Comparison of ENCODE assay signal across 8 cellular contexts in genomic region chr3:42048495-42048894, GRCh38. TPM values are rescaled to one million over a fixed set of nuclear protein-coding genes. Genes with fewer than 3 reads are reported as not detected.
DNase-seq lines count a peak whose midpoint lies in the region; ATAC-seq, FAIRE-seq and TF ChIP-seq lines count a peak whose summit lies in the region.
"Not testable (repeated sequence)": the region's sequence is repeated elsewhere in the genome, so short reads cannot be mapped to it uniquely, and the experiment has no call there.

No MANE protein-coding gene starts in this region.

- H3K27ac ChIP-seq in CD8-positive, alpha-beta memory T cell (ENCODE audit: low read depth, low read length); OCI-LY7 (ENCODE audit: low read depth, low read length, poor library complexity, severe bottlenecking): not testable (repeated sequence)
- H3K27ac ChIP-seq in HepG2 (ENCODE audit: extremely low read length, insufficient read depth, low read length) = peak overlapping the region; percentile 22

- peak overlapping the region in 5 of 8 donors; percentile 10 to 74 (median 44) for H3K27ac Mint-ChIP-seq in CD8-positive, alpha-beta memory T cell
- H3K27ac Mint-ChIP-seq in activated CD8-positive, alpha-beta memory T cell treated with anti-CD3 and anti-CD28 coated beads, Interleukin-2, amount 10 ng/mL, durations not matched to agents 7 days and 5 days = peak overlapping the region; percentile 7
- H3K27ac Mint-ChIP-seq in central memory CD8-positive, alpha-beta T cell (ENCODE audit: low read depth) = peak overlapping the region; percentile 92
- H3K27ac Mint-ChIP-seq in stimulated activated effector memory CD8-positive, alpha-beta T cell treated with anti-CD3 and anti-CD28 coated beads, Interleukin-12 subunit alpha, Interleukin-12 subunit beta, amount 100 ng/mL, for 72 hours = not testable (repeated sequence)

- not testable (repeated sequence) for TF ChIP-seq CTCF in OCI-LY7 (conservative IDR thresholded peaks at IDR 0.05; ENCODE audit: low read length); HepG2 (CRISPR knock-in tag; IDR thresholded peaks at IDR 0.05)

- not testable (repeated sequence) for TF ChIP-seq EP300 in HepG2 (IDR thresholded peaks at IDR 0.05; ENCODE audit: low read depth in 2 of 2, low read length in 2 of 2); HepG2 (CRISPR knock-in tag; IDR thresholded peaks at IDR 0.05; ENCODE audit: borderline replicate concordance)

- H3K4me3 Mint-ChIP-seq in CD8-positive, alpha-beta memory T cell = peak overlapping the region in 5 of 7 donors; percentile 2 to 59 (median 40)
- not testable (repeated sequence) for H3K4me3 Mint-ChIP-seq in activated CD8-positive, alpha-beta memory T cell treated with anti-CD3 and anti-CD28 coated beads, Interleukin-2, amount 10 ng/mL, durations not matched to agents 7 days and 5 days; stimulated activated effector memory CD8-positive, alpha-beta T cell treated with anti-CD3 and anti-CD28 coated beads, Interleukin-12 subunit alpha, Interleukin-12 subunit beta, amount 100 ng/mL, for 72 hours
- peak overlapping the region; percentile 34 for H3K4me3 Mint-ChIP-seq in central memory CD8-positive, alpha-beta T cell

- not testable (repeated sequence) for H3K9me2 ChIP-seq in OCI-LY7 (ENCODE audit: insufficient read depth, low read length)

- not testable (repeated sequence) for H2AFZ ChIP-seq in OCI-LY7 (ENCODE audit: low read length); HepG2 (ENCODE audit: low read length)

- not testable (repeated sequence) for BruUV-seq in OCI-LY7 (replicated peaks; lab: Mats Ljungman, UMichigan); HepG2 (replicated peaks; lab: Mats Ljungman, UMichigan)

- H3K4me3 ChIP-seq in CD8-positive, alpha-beta memory T cell (ENCODE audit: low read length); OCI-LY7 (ENCODE audit: low read depth, low read length, poor library complexity, severe bottlenecking); HepG2 (replicated peaks in 1 of 3; ENCODE audit: insufficient read depth in 1 of 3, low read depth in 2 of 3, low read length in 3 of 3): not testable (repeated sequence)

- not testable (repeated sequence) for TF ChIP-seq POLR2A in HepG2 (IDR thresholded peaks at IDR 0.05; ENCODE audit: insufficient read depth in 1 of 2, low read depth in 2 of 2, low read length in 2 of 2)

- not testable (repeated sequence) for H3K36me3 ChIP-seq in CD8-positive, alpha-beta memory T cell (ENCODE audit: insufficient read depth, low read length); OCI-LY7 (ENCODE audit: insufficient read depth, low read length); HepG2 (replicated peaks in 1 of 2; ENCODE audit: control insufficient read depth in 1 of 2, insufficient read depth in 2 of 2, low read length in 2 of 2)

- not testable (repeated sequence) for H3K9me3 ChIP-seq in CD8-positive, alpha-beta memory T cell (ENCODE audit: low read length); OCI-LY7 (ENCODE audit: low read length); HepG2 (ENCODE audit: low read length)

- H3K9ac ChIP-seq in HepG2 (ENCODE audit: insufficient read depth, low read depth, low read length) = not testable (repeated sequence)

- not testable (repeated sequence) for FAIRE-seq in HepG2 (lab: Jason Lieb, UNC)

- H3K4me1 Mint-ChIP-seq in CD8-positive, alpha-beta memory T cell = peaks cover 29 to 68% (median 42%) of the 10 kb centered on the region in 3 donors
- H3K4me1 Mint-ChIP-seq in activated CD8-positive, alpha-beta memory T cell treated with anti-CD3 and anti-CD28 coated beads, Interleukin-2, amount 10 ng/mL, durations not matched to agents 7 days and 5 days = peaks cover 37% of the 10 kb centered on the region
- peaks cover 47% of the 10 kb centered on the region for H3K4me1 Mint-ChIP-seq in central memory CD8-positive, alpha-beta T cell
- peaks cover 49% of the 10 kb centered on the region for H3K4me1 Mint-ChIP-seq in stimulated activated effector memory CD8-positive, alpha-beta T cell treated with anti-CD3 and anti-CD28 coated beads, Interleukin-12 subunit alpha, Interleukin-12 subunit beta, amount 100 ng/mL, for 72 hours

- H3K79me2 ChIP-seq in OCI-LY7 (ENCODE audit: insufficient read depth, low read depth, low read length) (peaks cover 98% of the 10 kb centered on the region), HepG2 (ENCODE audit: insufficient read depth, low read length) (peaks cover 63% of the 10 kb centered on the region)

- not testable (repeated sequence) for H3K27me3 Mint-ChIP-seq in CD8-positive, alpha-beta memory T cell; activated CD8-positive, alpha-beta memory T cell treated with anti-CD3 and anti-CD28 coated beads, Interleukin-2, amount 10 ng/mL, durations not matched to agents 7 days and 5 days; central memory CD8-positive, alpha-beta T cell

- peak overlapping the region; percentile 47; the same call in 1 of the 2 replicates for H3K4me2 ChIP-seq in OCI-LY7 (ENCODE audit: low read length)
- not testable (repeated sequence) for H3K4me2 ChIP-seq in HepG2 (ENCODE audit: low read depth, low read length)

- POLR2A ChIA-PET in CD8-positive, alpha-beta memory T cell (lab: Charles Lee) = interaction anchor here (0.6 kb wide), 1 partner anchor 134 kb away, joined by 3 read pairs; no protein-coding TSS in a partner anchor
- POLR2A ChIA-PET in OCI-LY7 (lab: Charles Lee) = interaction anchor here (0.7 to 3.9 kb wide), 6 partner anchors 9 to 184 kb away, joined by 3 to 13 read pairs (median 6); no protein-coding TSS in a partner anchor
- POLR2A ChIA-PET in HepG2 (lab: Yijun Ruan, JAX) = not testable (repeated sequence)

- not testable (repeated sequence) for TF ChIP-seq RAD21 in HepG2 (CRISPR knock-in tag; IDR thresholded peaks at IDR 0.05)

- not testable (repeated sequence) for H3K4me1 ChIP-seq in CD8-positive, alpha-beta memory T cell (ENCODE audit: insufficient read depth, low read length)
- H3K4me1 ChIP-seq in OCI-LY7 (ENCODE audit: insufficient read depth, low read length, poor library complexity, severe bottlenecking) = peaks cover 82% of the 10 kb centered on the region
- peaks cover 89% of the 10 kb centered on the region for H3K4me1 ChIP-seq in HepG2 (ENCODE audit: insufficient read depth, low read length)

- intact Hi-C loops in OCI-LY7 (cut with micrococcal nuclease; ENCODE audit: unreplicated experiment); HepG2 (cut with micrococcal nuclease; ENCODE audit: unreplicated experiment): not testable (repeated sequence)

- not testable (repeated sequence) for H3K27me3 ChIP-seq in CD8-positive, alpha-beta memory T cell (ENCODE audit: insufficient read depth, low read length, poor library complexity, severe bottlenecking); HepG2 (ENCODE audit: control insufficient read depth in 1 of 2, insufficient read depth in 2 of 2, low read length in 2 of 2)

- CTCF ChIA-PET in CD8-positive, alpha-beta memory T cell (lab: Charles Lee); OCI-LY7 (lab: Charles Lee; ENCODE audit: unreplicated experiment); HepG2 (lab: Yijun Ruan, JAX; ENCODE audit: low intra/inter-chr PET ratio, low total read pairs): not testable (repeated sequence)
- CTCF ChIA-PET in activated CD8-positive, alpha-beta memory T cell treated with anti-CD3 and anti-CD28 coated beads, Interleukin-2, amount 10 ng/mL, durations not matched to agents 7 days and 5 days (lab: Charles Lee) = interaction anchor here (1.1 kb wide), 1 partner anchor 51 kb away, joined by 3 read pairs; no protein-coding TSS in a partner anchor

- DNase-seq in CD8-positive, alpha-beta memory T cell = peak in 3 of 5 donors; percentile 18 to 49 (median 23)
- DNase-seq in OCI-LY7 (ENCODE audit: low spot score); HepG2 (ENCODE audit: low spot score); stimulated activated effector memory CD8-positive, alpha-beta T cell treated with anti-CD3 and anti-CD28 coated beads, Interleukin-12 subunit alpha, Interleukin-12 subunit beta, amount 100 ng/mL, for 72 hours (ENCODE audit: low spot score in 2 of 2): not testable (repeated sequence)
- peak; percentile 46 for DNase-seq in activated CD8-positive, alpha-beta memory T cell treated with anti-CD3 and anti-CD28 coated beads, Interleukin-2, amount 10 ng/mL, durations not matched to agents 7 days and 5 days
- DNase-seq in central memory CD8-positive, alpha-beta T cell (ENCODE audit: low spot score in 2 of 2) = peak in 1 of 2 donors; percentile 30

- not testable (repeated sequence) for H3K9me3 Mint-ChIP-seq in CD8-positive, alpha-beta memory T cell; activated CD8-positive, alpha-beta memory T cell treated with anti-CD3 and anti-CD28 coated beads, Interleukin-2, amount 10 ng/mL, durations not matched to agents 7 days and 5 days (ENCODE audit: low read depth); central memory CD8-positive, alpha-beta T cell; stimulated activated effector memory CD8-positive, alpha-beta T cell treated with anti-CD3 and anti-CD28 coated beads, Interleukin-12 subunit alpha, Interleukin-12 subunit beta, amount 100 ng/mL, for 72 hours

- H4K20me1 ChIP-seq in OCI-LY7 (ENCODE audit: insufficient read depth, low read length) (peaks cover 28% of the 10 kb centered on the region), HepG2 (ENCODE audit: insufficient read depth, low read length) (peaks cover 16% of the 10 kb centered on the region)

- 68% methylated on average over 4 of the region's 4 CpGs for WGBS in HepG2 (ENCODE audit: low lambda C conversion rate)

- ATAC-seq in GM21360 (IDR thresholded peaks at IDR 0.05; ENCODE audit: unreplicated experiment) (peak; percentile 39), HG03095 (IDR thresholded peaks at IDR 0.05; ENCODE audit: unreplicated experiment) (peak; percentile 49)
- ATAC-seq in activated CD8-positive, alpha-beta memory T cell treated with anti-CD3 and anti-CD28 coated beads, Interleukin-2, amount 10 ng/mL, durations not matched to agents 7 days and 5 days = peak; percentile 51
- peak; percentile 93 for ATAC-seq in central memory CD8-positive, alpha-beta T cell (replicated peaks; ENCODE audit: extremely low read depth, poor library complexity, severe bottlenecking)
- ATAC-seq in HepG2 = not testable (repeated sequence)
- ATAC-seq in stimulated activated effector memory CD8-positive, alpha-beta T cell treated with anti-CD3 and anti-CD28 coated beads, Interleukin-12 subunit alpha, Interleukin-12 subunit beta, amount 100 ng/mL, for 72 hours = peak; percentile 55

- in situ Hi-C loops in HepG2 (cut with HindIII; ENCODE audit: extremely low pct_ligation_motif_present, low pct_unique_long_range_greater_than_20kb) = not testable (repeated sequence)

- H3K36me3 Mint-ChIP-seq in CD8-positive, alpha-beta memory T cell; activated CD8-positive, alpha-beta memory T cell treated with anti-CD3 and anti-CD28 coated beads, Interleukin-2, amount 10 ng/mL, durations not matched to agents 7 days and 5 days; central memory CD8-positive, alpha-beta T cell (ENCODE audit: insufficient read depth); stimulated activated effector memory CD8-positive, alpha-beta T cell treated with anti-CD3 and anti-CD28 coated beads, Interleukin-12 subunit alpha, Interleukin-12 subunit beta, amount 100 ng/mL, for 72 hours: not testable (repeated sequence)

RNA-seq across cellular contexts. Expression of gene TRAK1, which starts 42.7 kb away (rescaled TPM):
- 10 to 100 TPM; 19.7 to 20.0 TPM for total RNA-seq in CD8-positive, alpha-beta memory T cell
- polyA plus RNA-seq in CD8-positive, alpha-beta memory T cell = 10.4 TPM
- 60.8 and 62.5 TPM in 2 replicates for total RNA-seq in OCI-LY7 (2014; rRNA removed; shearing (Covaris generic))
- total RNA-seq in OCI-LY7 (2022) = 88.3 and 92.6 TPM in 2 replicates
- 10 to 100 TPM; 27.3 to 31.1 TPM for total RNA-seq in activated CD8-positive, alpha-beta memory T cell treated with anti-CD3 and anti-CD28 coated beads, Interleukin-2, amount 10 ng/mL, durations not matched to agents 7 days and 5 days
- 20.5 and 22.8 TPM in 2 replicates for total RNA-seq in HepG2 (2016; rRNA removed; fragmentation: Illumina TruSeq; extraction: Trizol)
- 7.0 and 7.4 TPM in 2 replicates for total RNA-seq in HepG2 (2016; cell fraction: cytosol; rRNA removed; fragmentation: Illumina TruSeq; extraction: Trizol; ENCODE audit: low read depth)
- total RNA-seq in HepG2 (2016; cell fraction: insoluble cytoplasmic fraction; rRNA removed; fragmentation: Illumina TruSeq; extraction: Trizol) = 18.0 and 21.4 TPM in 2 replicates
- total RNA-seq in HepG2 (2016; cell fraction: membrane; rRNA removed; fragmentation: Illumina TruSeq; extraction: Trizol) = 20.7 and 21.5 TPM in 2 replicates
- 26.3 and 30.0 TPM in 2 replicates for total RNA-seq in HepG2 (2016; cell fraction: nucleus; rRNA removed; fragmentation: Illumina TruSeq; extraction: Trizol)
- 40.8 and 46.6 TPM in 2 replicates for polyA plus RNA-seq in HepG2 (2011; rRNA removed)
- 29.8 and 35.8 TPM in 2 replicates for polyA plus RNA-seq in HepG2 (2011; cell fraction: cytosol; rRNA removed)
- 63.9 and 75.8 TPM in 2 replicates for polyA plus RNA-seq in HepG2 (2011; cell fraction: nucleus; rRNA removed)
- 21.6 and 24.2 TPM in 2 replicates for polyA plus RNA-seq in HepG2 (2012)
- 3.6 and 5.4 TPM in 2 replicates for polyA plus RNA-seq in HepG2 (2016; cell fraction: cytosol; fragmentation: Illumina TruSeq; extraction: Trizol; ENCODE audit: low read depth)
- 16.6 and 20.2 TPM in 2 replicates for polyA plus RNA-seq in HepG2 (2016; cell fraction: insoluble cytoplasmic fraction; fragmentation: Illumina TruSeq; extraction: Trizol; ENCODE audit: low read depth)
- polyA plus RNA-seq in HepG2 (2016; cell fraction: membrane; fragmentation: Illumina TruSeq; extraction: Trizol; ENCODE audit: low read depth) = 11.6 and 12.7 TPM in 2 replicates
- 39.7 and 45.7 TPM in 2 replicates for polyA plus RNA-seq in HepG2 (2016; cell fraction: nucleus; fragmentation: Illumina TruSeq; extraction: Trizol; ENCODE audit: insufficient read depth, low read depth)
- 22.1 and 65.6 TPM in 2 replicates for polyA minus RNA-seq in HepG2 (2011; rRNA and poly(A)+ RNA removed; ENCODE audit: low replicate concordance)
- 39.4 and 40.2 TPM in 2 replicates for polyA minus RNA-seq in HepG2 (2011; cell fraction: cytosol; rRNA and poly(A)+ RNA removed)
- 71.6 and 79.1 TPM in 2 replicates for polyA minus RNA-seq in HepG2 (2011; cell fraction: nucleus; rRNA and poly(A)+ RNA removed)
